In the genomic region with DNA sequence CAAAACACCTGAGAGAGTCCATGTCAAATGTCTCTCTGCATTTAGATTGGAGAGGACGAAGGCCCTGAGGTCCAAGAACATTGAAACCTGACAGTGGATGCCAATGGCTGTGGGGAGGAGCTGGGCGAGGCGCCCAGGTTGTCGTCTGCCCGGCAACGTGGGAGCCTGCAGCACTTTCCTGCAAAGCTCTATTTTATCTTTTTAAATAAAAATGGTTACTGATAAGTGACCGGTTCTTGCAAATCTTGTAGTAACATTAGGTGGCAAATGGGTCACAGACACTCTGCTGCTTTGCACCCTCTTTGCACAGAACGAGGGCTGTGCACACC, we compare ENCODE assay signal across 17 cellular contexts.
"Had no signal": no experiment of that assay in that cellular context is flagged by ENCODE, and none has a peak within 500 bp of the region (broad histone marks: within the 10 kb centered on the region; RNA-seq: fewer than 3 reads in every experiment).

No MANE protein-coding gene starts in this region.

- H3K27ac ChIP-seq: epithelial cell of prostate, esophagus muscularis mucosa, gastrocnemius medialis, ovary, thoracic aorta, transverse colon had no signal

- H3K4me3 ChIP-seq: esophagus muscularis mucosa, gastrocnemius medialis, ovary, thoracic aorta, transverse colon had no signal

- H3K27me3 Mint-ChIP-seq: effector memory CD8-positive, alpha-beta T cell; progenitor cell of endocrine pancreas; stimulated activated memory B cell treated with anti-CD40 and anti-IgM and Interleukin-4, amounts not matched to agents 10 μg/mL and 1 μg/mL and 100 μg/mL, for 72 hours had no signal

- H3K4me3 Mint-ChIP-seq: effector memory CD8-positive, alpha-beta T cell; naive thymus-derived CD4-positive, alpha-beta T cell; nephron progenitor cell; stimulated activated memory B cell treated with anti-CD40 and anti-IgM and Interleukin-4, amounts not matched to agents 10 μg/mL and 1 μg/mL and 100 μg/mL, for 72 hours; stimulated activated naive CD8-positive, alpha-beta T cell treated with anti-CD3 and anti-CD28 coated beads, Interleukin-15, Interleukin-2, amounts not matched to agents 100 ng/mL and 50 ng/mL, for 24 hours had no signal

- ATAC-seq: effector memory CD8-positive, alpha-beta T cell; gastrocnemius medialis; left ventricle myocardium superior; naive thymus-derived CD4-positive, alpha-beta T cell; right cardiac atrium; stimulated activated memory B cell treated with anti-CD40 and anti-IgM and Interleukin-4, amounts not matched to agents 10 μg/mL and 1 μg/mL and 100 μg/mL, for 72 hours had no signal

- H3K36me3 ChIP-seq: gastrocnemius medialis, ovary, thoracic aorta, transverse colon had no signal

- H3K27ac Mint-ChIP-seq: effector memory CD8-positive, alpha-beta T cell; naive thymus-derived CD4-positive, alpha-beta T cell; nephron progenitor cell; progenitor cell of endocrine pancreas; stimulated activated memory B cell treated with anti-CD40 and anti-IgM and Interleukin-4, amounts not matched to agents 10 μg/mL and 1 μg/mL and 100 μg/mL, for 72 hours; stimulated activated naive CD8-positive, alpha-beta T cell treated with anti-CD3 and anti-CD28 coated beads, Interleukin-15, Interleukin-2, amounts not matched to agents 100 ng/mL and 50 ng/mL, for 24 hours had no signal

- H3K9me3 ChIP-seq: esophagus muscularis mucosa, gastrocnemius medialis, ovary, thoracic aorta, transverse colon had no signal

- DNase-seq: effector memory CD8-positive, alpha-beta T cell; gastrocnemius medialis; islet precursor cell; left ventricle myocardium superior; mesendoderm; naive thymus-derived CD4-positive, alpha-beta T cell; nephron progenitor cell; ovary; right cardiac atrium; stimulated activated CD4-positive, alpha-beta T cell treated with anti-CD3 and anti-CD28 coated beads, Interleukin-4, amount 100 ng/mL, for 24 hours; transverse colon had no signal

- H3K27me3 ChIP-seq: esophagus muscularis mucosa, gastrocnemius medialis, ovary, transverse colon had no signal

- H3K9me3 Mint-ChIP-seq: effector memory CD8-positive, alpha-beta T cell; naive thymus-derived CD4-positive, alpha-beta T cell; nephron progenitor cell; stimulated activated memory B cell treated with anti-CD40 and anti-IgM and Interleukin-4, amounts not matched to agents 10 μg/mL and 1 μg/mL and 100 μg/mL, for 72 hours; stimulated activated naive CD8-positive, alpha-beta T cell treated with anti-CD3 and anti-CD28 coated beads, Interleukin-15, Interleukin-2, amounts not matched to agents 100 ng/mL and 50 ng/mL, for 24 hours had no signal
